In the genomic region with DNA sequence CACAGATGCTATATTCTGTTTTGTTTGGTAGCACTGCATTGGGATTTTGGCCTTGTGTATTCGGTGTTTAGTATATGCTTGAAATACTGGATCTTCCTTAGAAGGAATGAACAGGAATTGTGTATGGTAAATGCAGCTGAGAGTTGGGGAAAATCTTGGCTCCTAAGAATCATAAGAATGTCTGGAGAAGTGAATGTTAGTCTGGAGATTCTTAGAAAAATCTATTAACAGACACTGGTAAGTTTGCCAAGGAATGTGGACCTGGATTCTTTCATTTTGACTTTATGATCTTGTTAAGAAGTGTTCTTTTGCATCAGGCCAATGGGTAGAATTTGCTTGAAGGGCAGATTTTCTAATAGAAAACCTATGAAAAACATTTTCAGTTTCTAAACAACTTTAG, we compare ENCODE assay signal across 20 cellular contexts. TPM values are rescaled to one million over a fixed set of nuclear protein-coding genes. Genes with fewer than 3 reads are reported as not detected.
DNase-seq lines count a peak whose midpoint lies in the region; ATAC-seq, FAIRE-seq and TF ChIP-seq lines count a peak whose summit lies in the region.
"Had no signal": no experiment of that assay in that cellular context is flagged by ENCODE, and none has a peak within 500 bp of the region (broad histone marks: within the 10 kb centered on the region; RNA-seq: fewer than 3 reads in every experiment).

No MANE protein-coding gene starts in this region.

- peaks cover 22% of the 10 kb centered on the region for H3K4me1 Mint-ChIP-seq in activated naive CD8-positive, alpha-beta T cell treated with anti-CD3 and anti-CD28 coated beads, Interleukin-2, amount 50 U/mL, for 24 hours
- peaks cover 12 to 54% (median 35%) of the 10 kb centered on the region in 4 donors for H3K4me1 Mint-ChIP-seq in CD4-positive, alpha-beta memory T cell

- H3K9ac ChIP-seq in kidney (ENCODE audit: low read length in 2 of 2) = peak overlapping the region in 1 of 2 donors; percentile 5

- no peaks in the 10 kb centered on the region for H3K9me3 ChIP-seq in kidney (ENCODE audit: control insufficient read depth in 1 of 2, low read length in 2 of 2)
- H3K9me3 ChIP-seq in thoracic aorta = no peaks in the 10 kb centered on the region
- no peaks in the 10 kb centered on the region for H3K9me3 ChIP-seq in BE2C
- no peaks in the 10 kb centered on the region for H3K9me3 ChIP-seq in CD4-positive, alpha-beta memory T cell (ENCODE audit: control insufficient read depth in 1 of 2, low read length in 2 of 2)
- H3K9me3 ChIP-seq: ovary, SJSA1 had no signal

- H3K36me3 ChIP-seq in kidney (ENCODE audit: control insufficient read depth in 1 of 2, insufficient read depth in 2 of 2, low read length in 2 of 2) (no peaks in the 10 kb centered on the region), thoracic aorta (no peaks in the 10 kb centered on the region), BE2C (no peaks in the 10 kb centered on the region)
- H3K36me3 ChIP-seq in CD4-positive, alpha-beta memory T cell (ENCODE audit: insufficient read depth, low read length) = no peaks in the 10 kb centered on the region
- H3K36me3 ChIP-seq: ovary, SJSA1 had no signal

- H3K27ac Mint-ChIP-seq in activated naive CD8-positive, alpha-beta T cell treated with anti-CD3 and anti-CD28 coated beads, Interleukin-2, amount 50 U/mL, for 24 hours = no peak overlapping the region
- peak overlapping the region in 3 of 7 donors; percentile 27 to 53 (median 39) for H3K27ac Mint-ChIP-seq in CD4-positive, alpha-beta memory T cell

- H3K4me1 ChIP-seq in kidney (ENCODE audit: control insufficient read depth in 1 of 2, insufficient read depth in 1 of 2, low read depth in 1 of 2, low read length in 2 of 2) (peaks cover 13 to 48% of the 10 kb centered on the region in 2 donors), thoracic aorta (ENCODE audit: control insufficient read depth in 1 of 2, low read depth in 2 of 2) (peaks cover 3 to 37% of the 10 kb centered on the region in 2 donors), BE2C (no peaks in the 10 kb centered on the region)
- H3K4me1 ChIP-seq in CD4-positive, alpha-beta memory T cell (ENCODE audit: insufficient read depth, low read length) = peaks cover 15% of the 10 kb centered on the region
- H3K4me1 ChIP-seq: SJSA1 had no signal

- POLR2A ChIA-PET in CD4-positive, alpha-beta memory T cell (lab: Charles Lee; ENCODE audit: partially characterized antibody) = interaction anchor here (1.2 kb wide), 1 partner anchor 72 kb away, joined by 3 read pairs; a partner anchor contains a TSS

- peak overlapping the region; percentile 38 to 82 for H3K27ac ChIP-seq in kidney (ENCODE audit: low read depth in 2 of 2, low read length in 2 of 2)
- H3K27ac ChIP-seq in thoracic aorta = peak overlapping the region; percentile 43 to 64
- H3K27ac ChIP-seq in CD4-positive, alpha-beta memory T cell (ENCODE audit: low read depth, low read length) = no peak overlapping the region
- H3K27ac ChIP-seq: ovary, SJSA1 had no signal

- H3K9me3 Mint-ChIP-seq in activated naive CD8-positive, alpha-beta T cell treated with anti-CD3 and anti-CD28 coated beads, Interleukin-2, amount 50 U/mL, for 24 hours = no peaks in the 10 kb centered on the region
- H3K9me3 Mint-ChIP-seq in CD4-positive, alpha-beta memory T cell = no peaks in the 10 kb centered on the region
- H3K9me3 Mint-ChIP-seq: dendritic cell treated with granulocyte-macrophage colony-stimulating factor and Interleukin-4, amounts not matched to agents 40 ng/mL and 50 ng/mL, for 4 days had no signal

- DNase-seq in EH (ENCODE audit: low read depth) (peak; percentile 87), astrocyte of the hippocampus (ENCODE audit: low read depth, low spot score) (peak; percentile 67), kidney (no peak), thoracic aorta (ENCODE audit: low spot score) (no peak), BE2C (no peak), mesenteric fat pad (ENCODE audit: low spot score) (no peak)
- no peak for DNase-seq in activated naive CD8-positive, alpha-beta T cell treated with anti-CD3 and anti-CD28 coated beads, Interleukin-2, amount 50 U/mL, for 24 hours
- DNase-seq in CD4-positive, alpha-beta memory T cell = no peak
- DNase-seq: activated CD4-positive, CD25-positive, alpha-beta regulatory T cell treated with anti-CD3 and anti-CD28 coated beads, Interleukin-2, amount 50 U/mL, for 72 hours; activated effector memory CD4-positive, alpha-beta T cell treated with anti-CD3 and anti-CD28 coated beads, Interleukin-2, amount 50 U/mL, for 16 hours; anterior cingulate cortex; erythroblast; NCI-H2081 treated with DMSO at 0.1 percent for 48 hours; NCI-H748 treated with DMSO at 0.1 percent for 48 hours; ovary; PC-3; T-helper 9 cell had no signal

- H3K27me3 ChIP-seq in thoracic aorta (replicated peaks; ENCODE audit: insufficient read depth) (no peaks in the 10 kb centered on the region), BE2C (no peaks in the 10 kb centered on the region)
- H3K27me3 ChIP-seq in CD4-positive, alpha-beta memory T cell (ENCODE audit: insufficient read depth, low read length) = no peaks in the 10 kb centered on the region
- H3K27me3 ChIP-seq: ovary, SJSA1 had no signal

- H3K36me3 Mint-ChIP-seq in activated naive CD8-positive, alpha-beta T cell treated with anti-CD3 and anti-CD28 coated beads, Interleukin-2, amount 50 U/mL, for 24 hours (ENCODE audit: low read depth) = peaks cover 1% of the 10 kb centered on the region
- no peaks in the 10 kb centered on the region for H3K36me3 Mint-ChIP-seq in CD4-positive, alpha-beta memory T cell

- no peak overlapping the region for H3K4me3 Mint-ChIP-seq in activated naive CD8-positive, alpha-beta T cell treated with anti-CD3 and anti-CD28 coated beads, Interleukin-2, amount 50 U/mL, for 24 hours
- H3K4me3 Mint-ChIP-seq in CD4-positive, alpha-beta memory T cell = no peak overlapping the region
- H3K4me3 Mint-ChIP-seq: dendritic cell treated with granulocyte-macrophage colony-stimulating factor and Interleukin-4, amounts not matched to agents 40 ng/mL and 50 ng/mL, for 4 days had no signal

- no peak for ATAC-seq in thoracic aorta (ENCODE audit: insufficient number of reproducible peaks, low FRiP score, low read depth)
- no peak for ATAC-seq in activated naive CD8-positive, alpha-beta T cell treated with anti-CD3 and anti-CD28 coated beads, Interleukin-2, amount 50 U/mL, for 24 hours
- ATAC-seq: PC-3 had no signal

- no peak overlapping the region for H3K4me3 ChIP-seq in kidney (ENCODE audit: low read length in 2 of 2)
- peak overlapping the region; percentile 30 for H3K4me3 ChIP-seq in thoracic aorta
- H3K4me3 ChIP-seq in BE2C (ENCODE audit: low read depth, low read length) = no peak overlapping the region
- H3K4me3 ChIP-seq in CD4-positive, alpha-beta memory T cell (ENCODE audit: low read length in 2 of 2) = no peak overlapping the region
- H3K4me3 ChIP-seq: ovary, SJSA1 had no signal

- intact Hi-C loops in kidney (cut with DNase I) = no loop called here
- intact Hi-C loops in CD4-positive, alpha-beta memory T cell (cut with micrococcal nuclease) = no loop called here

- no peak for FAIRE-seq in kidney (lab: Jason Lieb, UNC)
- FAIRE-seq: urothelium cell line had no signal

- CTCF ChIA-PET in CD4-positive, alpha-beta memory T cell (lab: Charles Lee; ENCODE audit: partially characterized antibody) = interaction anchor here (2.3 kb wide), 1 partner anchor 346 kb away, joined by 7 read pairs; no protein-coding TSS in a partner anchor

- H3K27me3 Mint-ChIP-seq in activated naive CD8-positive, alpha-beta T cell treated with anti-CD3 and anti-CD28 coated beads, Interleukin-2, amount 50 U/mL, for 24 hours = no peaks in the 10 kb centered on the region
- H3K27me3 Mint-ChIP-seq in CD4-positive, alpha-beta memory T cell = no peaks in the 10 kb centered on the region
- H3K27me3 Mint-ChIP-seq: dendritic cell treated with granulocyte-macrophage colony-stimulating factor and Interleukin-4, amounts not matched to agents 40 ng/mL and 50 ng/mL, for 4 days had no signal

- TF ChIP-seq CTCF in kidney (IDR thresholded peaks at IDR 0.05; ENCODE audit: borderline replicate concordance, extremely low read depth, insufficient read depth) = no peak
- no peak for TF ChIP-seq CTCF in thoracic aorta (IDR thresholded peaks at IDR 0.05)
- TF ChIP-seq CTCF in BE2C (IDR thresholded peaks at IDR 0.05; ENCODE audit: low read depth, low read length) = no peak

RNA-seq across cellular contexts. Expression of a gene that starts 38.9 kb away (rescaled TPM):
- total RNA-seq in kidney = 22.9 TPM
- 7.9 TPM for polyA plus RNA-seq in kidney (ENCODE audit: insufficient read depth, low read depth, low replicate concordance)
- 10 to 100 TPM; 11.2 to 36.3 TPM for total RNA-seq in thoracic aorta
- polyA plus RNA-seq in BE2C (2012; ENCODE audit: insufficient read depth, insufficient read length, low read depth) = 1.7 TPM
- total RNA-seq in CD4-positive, alpha-beta memory T cell = 10 to 100 TPM; 10.8 to 10.9 TPM
- polyA plus RNA-seq in CD4-positive, alpha-beta memory T cell = 1 to 10 TPM in 1 of 2 donors, under 1 TPM in 1; 0.73 to 3.9 TPM
- total RNA-seq in mesenteric fat pad = 13.9 TPM

Comparison
In these comparisons a context has a peak if more than half of its experiments do, and no peak if none do; other contexts are left out.
1. DNase-seq: peak in EH (single experiment) and astrocyte of the hippocampus (single experiment); none in kidney (single experiment), thoracic aorta (single experiment), activated naive CD8-positive, alpha-beta T cell treated with anti-CD3 and anti-CD28 coated beads, Interleukin-2, amount 50 U/mL, for 24 hours (single experiment), BE2C (single experiment), CD4-positive, alpha-beta memory T cell (0 of 5) and mesenteric fat pad (single experiment).